8 cellular contexts compared by ENCODE assay signal in genomic region chr18:12883003-12883683, GRCh38. TPM values are rescaled to one million over a fixed set of nuclear protein-coding genes. Genes with fewer than 3 reads are reported as not detected.
A peak's percentile ranks its signal among the peaks of the same experiment; 100 is the strongest.
DNase-seq lines count a peak whose midpoint lies in the region; ATAC-seq and TF ChIP-seq lines count a peak whose summit lies in the region.

No MANE protein-coding gene starts in this region.

- no peaks in the 10 kb centered on the region for H3K27me3 ChIP-seq in endodermal cell (ENCODE audit: control insufficient read depth, insufficient read depth, low read length, poor library complexity, severe bottlenecking)
- no peaks in the 10 kb centered on the region for H3K27me3 ChIP-seq in muscle layer of duodenum (ENCODE audit: low read depth, low read length)

- H3K9me3 ChIP-seq in T-helper 17 cell (ENCODE audit: control insufficient read depth, low read length, poor library complexity, severe bottlenecking): no peaks in the 10 kb centered on the region
- H3K9me3 ChIP-seq in endodermal cell (ENCODE audit: control insufficient read depth, low read length): peaks cover 4% of the 10 kb centered on the region
- H3K9me3 ChIP-seq in muscle layer of duodenum (ENCODE audit: control insufficient read depth in 1 of 2, low read length in 2 of 2): no peaks in the 10 kb centered on the region

- H3K27ac ChIP-seq in endodermal cell (ENCODE audit: low read depth, low read length) (peak overlapping the region; percentile 96), muscle layer of duodenum (ENCODE audit: low read length) (peak overlapping the region; percentile 95)

- H3K4me3 Mint-ChIP-seq in T-helper 17 cell: peak overlapping the region; percentile 97
- H3K4me3 Mint-ChIP-seq in endodermal cell: peak overlapping the region; percentile 80

- H3K4me3 ChIP-seq in endodermal cell (ENCODE audit: low read length) (peak overlapping the region; percentile 88), muscle layer of duodenum (ENCODE audit: low read depth in 1 of 2, low read length in 2 of 2) (peak overlapping the region; percentile 66 to 80)

- H3K36me3 ChIP-seq in endodermal cell (ENCODE audit: control insufficient read depth, insufficient read depth, low read length) (no peaks in the 10 kb centered on the region), muscle layer of duodenum (ENCODE audit: control insufficient read depth in 1 of 2, insufficient read depth in 2 of 2, low read length in 2 of 2) (peaks cover 0 to 4% of the 10 kb centered on the region in 2 donors)

- H3K4me1 ChIP-seq in endodermal cell (ENCODE audit: control insufficient read depth, insufficient read depth, low read length) (peaks cover 18% of the 10 kb centered on the region), muscle layer of duodenum (ENCODE audit: control insufficient read depth in 1 of 2, insufficient read depth in 2 of 2, low read length in 2 of 2) (peaks cover 4 to 18% of the 10 kb centered on the region in 2 donors)

- DNase-seq in activated CD4-positive, CD25-positive, alpha-beta regulatory T cell treated with anti-CD3 and anti-CD28 coated beads, Interleukin-2, amount 50 U/mL, for 72 hours: no peak
- DNase-seq in T-helper 17 cell (no peak), endodermal cell (no peak), DMS153 treated with DMSO at 0.1 percent for 48 hours (lab: John Stamatoyannopoulos, UW; ENCODE audit: unreplicated experiment) (no peak), GM20000 (ENCODE audit: low spot score) (no peak)

- ATAC-seq in activated CD4-positive, CD25-positive, alpha-beta regulatory T cell treated with anti-CD3 and anti-CD28 coated beads, Interleukin-2, amount 50 U/mL, for 24 hours: peak; percentile 5 to 14
- ATAC-seq in HG03039 (IDR thresholded peaks at IDR 0.05; ENCODE audit: unreplicated experiment): peak; percentile 3
- ATAC-seq in T-helper 17 cell: no peak

- no peaks in the 10 kb centered on the region for H3K9me3 Mint-ChIP-seq in endodermal cell

- H3K4me1 Mint-ChIP-seq in T-helper 17 cell (peaks cover 47% of the 10 kb centered on the region), endodermal cell (peaks cover 48% of the 10 kb centered on the region)

- peaks cover 10% of the 10 kb centered on the region for H3K36me3 Mint-ChIP-seq in T-helper 17 cell (ENCODE audit: low read depth)
- peaks cover 4% of the 10 kb centered on the region for H3K36me3 Mint-ChIP-seq in endodermal cell (ENCODE audit: low read depth)

- H3K27ac Mint-ChIP-seq in T-helper 17 cell (peak overlapping the region; percentile 96), endodermal cell (peak overlapping the region; percentile 84)

- H3K9ac ChIP-seq in endodermal cell (ENCODE audit: extremely low read depth, low read length, poor library complexity, severe bottlenecking): peak overlapping the region; percentile 87

- WGBS in endodermal cell (ENCODE audit: insufficient coverage in 1 of 2, insufficient read length in 1 of 2), 2 experiments: 1% methylated on average over 15 to 53 of the region's 53 CpGs

- H3K27me3 Mint-ChIP-seq in T-helper 17 cell: no peaks in the 10 kb centered on the region
- no peaks in the 10 kb centered on the region for H3K27me3 Mint-ChIP-seq in endodermal cell (ENCODE audit: insufficient read depth)

- TF ChIP-seq CTCF in endodermal cell (conservative IDR thresholded peaks at IDR 0.05) (no peak), GM20000 (IDR thresholded peaks at IDR 0.05; ENCODE audit: extremely low read depth, missing control alignments) (no peak)

RNA-seq across cellular contexts. Expression of gene PTPN2, which starts 0.9 kb away (rescaled TPM):
- total RNA-seq in T-helper 17 cell: 10 to 100 TPM; 72.8 to 74.8 TPM
- 10 to 100 TPM; 47.3 to 48.5 TPM for total RNA-seq in endodermal cell
- polyA plus RNA-seq in endodermal cell (2013, experiment 1 of 2): 27.7 TPM
- 25.6 TPM for polyA plus RNA-seq in endodermal cell (2013, experiment 2 of 2)
